Comparison of ENCODE assay signal across 11 cellular contexts in the genomic region with DNA sequence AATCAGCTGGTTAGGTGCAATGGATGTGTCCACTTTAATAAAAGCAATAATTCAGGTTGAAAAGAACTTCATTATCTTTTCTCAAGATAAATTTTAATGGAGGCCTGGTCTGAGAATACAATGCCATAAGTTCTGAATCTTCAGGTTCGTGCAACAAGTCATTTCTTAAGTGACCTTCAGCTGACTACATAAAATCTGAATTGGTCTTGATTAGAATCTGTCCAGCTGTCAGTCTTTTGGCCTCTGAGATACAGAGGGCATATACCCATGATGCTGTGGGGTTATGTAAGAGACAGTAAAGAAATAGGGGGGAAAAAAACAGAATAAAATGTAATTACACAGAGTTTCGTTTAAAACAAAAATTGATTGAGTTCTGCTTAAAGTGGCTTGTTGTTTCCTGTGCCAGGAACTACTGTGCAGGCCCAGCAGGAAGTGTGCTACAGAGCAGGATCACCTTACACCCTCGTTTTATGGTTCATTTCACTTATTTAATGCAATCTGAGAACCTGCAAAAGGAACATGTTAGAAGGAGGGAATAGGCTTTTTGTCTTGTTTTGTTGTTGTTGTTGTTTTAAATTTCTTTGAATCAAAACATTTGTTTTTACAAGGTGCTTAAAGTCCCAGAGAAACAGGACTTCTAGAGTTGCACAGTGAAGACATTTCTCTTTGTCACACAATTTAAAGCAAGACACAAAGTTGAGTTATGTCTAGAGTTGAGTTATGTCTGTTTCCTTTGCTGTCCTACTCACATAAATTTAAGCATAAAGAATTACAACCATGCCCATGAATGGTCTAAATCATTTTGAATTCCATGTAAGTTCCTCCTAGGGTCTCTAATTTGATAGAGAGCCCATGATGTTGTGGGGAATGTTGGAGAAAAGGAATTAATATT.
A peak's percentile ranks its signal among the peaks of the same experiment; 100 is the strongest.
DNase-seq lines count a peak whose midpoint lies in the region; ATAC-seq lines count a peak whose summit lies in the region.
"Had no signal": no experiment of that assay in that cellular context is flagged by ENCODE, and none has a peak within 500 bp of the region (broad histone marks: within the 10 kb centered on the region; RNA-seq: fewer than 3 reads in every experiment).

No MANE protein-coding gene starts in this region.

- DNase-seq in DMS 273 treated with DMSO at 0.1 percent for 48 hours (lab: John Stamatoyannopoulos, UW) (peak; percentile 37), NCI-H748 treated with DMSO at 0.1 percent for 48 hours (lab: John Stamatoyannopoulos, UW) (peak; percentile 70), iPS-NIHi11 (ENCODE audit: low spot score) (peak; percentile 44), substantia nigra (lab: John Stamatoyannopoulos, UW) (no peak), mucosa of gallbladder (ENCODE audit: low spot score) (no peak), NCI-H1436 treated with DMSO at 0.1 percent for 48 hours (lab: John Stamatoyannopoulos, UW) (no peak)
- DNase-seq: adrenal gland had no signal

- no peak overlapping the region for H3K27ac ChIP-seq in substantia nigra (ENCODE audit: low read depth, low read length, poor library complexity, severe bottlenecking)
- H3K27ac ChIP-seq: adrenal gland, RWPE1, skin epidermis had no signal

- ATAC-seq in HG03432 (IDR thresholded peaks at IDR 0.05; ENCODE audit: unreplicated experiment) (peak; percentile 57), HG03025 (IDR thresholded peaks at IDR 0.05; ENCODE audit: low FRiP score, unreplicated experiment) (no peak)

Comparison
In these comparisons a context has a peak if more than half of its experiments do, and no peak if none do; other contexts are left out.
1. DNase-seq: peak in DMS 273 treated with DMSO at 0.1 percent for 48 hours (single experiment), NCI-H748 treated with DMSO at 0.1 percent for 48 hours (single experiment) and iPS-NIHi11 (single experiment); none in substantia nigra (0 of 49), mucosa of gallbladder (single experiment) and NCI-H1436 treated with DMSO at 0.1 percent for 48 hours (single experiment).